ENCODE assay signal across 1 cellular context in genomic region chr3:113741086-113741485, GRCh38.
TF ChIP-seq lines count a peak whose summit lies in the region.

No MANE protein-coding gene starts in this region.

TF ChIP-seq in A549, 52 proteins besides CTCF, POLR2A, EP300 and RAD21:
- no peak for TF ChIP-seq RFX5 (IDR thresholded peaks at IDR 0.05)
- no peak for TF ChIP-seq CHD4 (IDR thresholded peaks at IDR 0.05; ENCODE audit: borderline replicate concordance)
- TF ChIP-seq, protein P1, sequence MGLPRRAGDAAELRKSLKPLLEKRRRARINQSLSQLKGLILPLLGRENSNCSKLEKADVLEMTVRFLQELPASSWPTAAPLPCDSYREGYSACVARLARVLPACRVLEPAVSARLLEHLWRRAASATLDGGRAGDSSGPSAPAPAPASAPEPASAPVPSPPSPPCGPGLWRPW (IDR thresholded peaks at IDR 0.05), result no peak
